In the genomic region with DNA sequence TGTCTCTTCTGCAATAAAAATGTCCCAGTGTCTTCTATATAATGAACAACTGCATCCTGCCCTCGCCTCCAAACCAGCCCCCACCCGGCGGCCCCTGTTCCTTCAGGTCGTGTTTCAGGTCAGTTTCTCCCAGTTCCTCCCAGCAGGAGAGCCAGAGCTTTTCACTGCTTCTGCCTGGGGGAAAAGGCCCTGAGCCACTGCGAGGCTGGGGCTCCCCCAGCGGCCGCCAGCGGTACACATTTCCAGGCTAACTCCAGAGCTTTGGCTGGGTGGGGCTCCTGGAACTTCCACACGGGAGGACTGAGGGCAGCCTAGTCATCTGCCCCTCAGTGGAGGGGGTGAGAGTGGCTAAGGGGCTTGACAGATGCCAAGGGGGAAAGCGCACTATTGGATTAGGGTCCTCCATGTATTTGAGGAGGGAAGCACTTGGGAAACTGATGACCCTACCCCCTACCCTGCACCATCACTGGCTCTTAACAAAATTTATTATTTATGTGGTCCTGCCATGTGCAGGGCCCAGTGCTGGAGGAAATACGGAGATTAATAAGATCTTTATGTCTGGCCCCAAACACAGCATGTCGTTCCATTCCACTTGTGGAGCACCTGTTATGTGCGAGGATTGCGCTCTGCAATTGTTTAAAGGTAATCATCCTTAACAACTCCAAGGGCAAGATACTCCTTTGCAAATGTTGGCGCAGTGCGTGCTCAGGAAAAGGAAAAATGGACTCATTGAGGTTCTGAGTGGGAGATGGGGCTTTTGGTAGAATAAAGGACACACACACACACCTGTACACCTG, we compare ENCODE assay signal across 8 cellular contexts. TPM values are rescaled to one million over a fixed set of nuclear protein-coding genes. Genes with fewer than 3 reads are reported as not detected.
DNase-seq lines count a peak whose midpoint lies in the region; ATAC-seq, FAIRE-seq and TF ChIP-seq lines count a peak whose summit lies in the region.

No MANE protein-coding gene starts in this region.

- H3K27ac ChIP-seq in K562 (ENCODE audit: extremely low read depth, low read depth, low read length), result no peak overlapping the region

- TF ChIP-seq EP300 in K562 (IDR thresholded peaks at IDR 0.05; ENCODE audit: low read length), result no peak

- no TSS peak for BruUV-seq in K562 (replicated peaks; lab: Mats Ljungman, UMichigan)

- H2AFZ ChIP-seq in K562 (ENCODE audit: low read depth, low read length), result no peak overlapping the region

- in situ Hi-C loops in K562 (cut with MboI), result no loop called here

- H3K4me1 ChIP-seq in K562 (replicated peaks in 1 of 2; ENCODE audit: control insufficient read depth in 2 of 2, insufficient read depth in 2 of 2, low read length in 2 of 2), result peaks cover 2 to 14% of the 10 kb centered on the region in 2 experiments; a peak in 3 of 5 replicates

- no peaks in the 10 kb centered on the region for H3K9me3 ChIP-seq in K562 (replicated peaks; ENCODE audit: control insufficient read depth, insufficient read depth, low read depth, low read length)

- CTCF ChIA-PET in K562 (lab: Yijun Ruan, JAX; ENCODE audit: low intra/inter-chr PET ratio), result interaction anchor here (1.2 kb wide), 1 partner anchor 25 kb away, joined by 3 read pairs; no protein-coding TSS in a partner anchor

- ATAC-seq in GM21447 (IDR thresholded peaks at IDR 0.05; ENCODE audit: unreplicated experiment) (peak; percentile 90), K562 (peak; percentile 98), GM18517 (IDR thresholded peaks at IDR 0.05; ENCODE audit: unreplicated experiment) (no peak)

- 15% methylated on average over 16 of the region's 16 CpGs for WGBS in K562 (ENCODE audit: insufficient coverage, low coverage, missing lambda C conversion rate)

- peaks cover 8 to 22% of the 10 kb centered on the region in 2 experiments; a peak in 3 of 5 replicates for H3K27me3 ChIP-seq in K562 (ENCODE audit: control insufficient read depth in 2 of 2, insufficient read depth in 2 of 2, low read length in 2 of 2)

- H3K36me3 ChIP-seq in K562 (ENCODE audit: control insufficient read depth, insufficient read depth, low read length), result no peaks in the 10 kb centered on the region

- intact Hi-C loops in K562 (cut with micrococcal nuclease), result loop anchor here (1.0 kb wide), 1 partner anchor 25 kb away; no protein-coding TSS in a partner anchor

- H4K20me1 ChIP-seq in K562 (replicated peaks; ENCODE audit: control insufficient read depth, insufficient read depth, low read length), result no peaks in the 10 kb centered on the region

- no peak for TF ChIP-seq POLR2A in K562 (conservative IDR thresholded peaks at IDR 0.05)

- H3K4me2 ChIP-seq in K562 (ENCODE audit: insufficient read depth, low read length), result no peak overlapping the region

- FAIRE-seq in K562 (lab: Jason Lieb, UNC), result peak; percentile 86

- peak; percentile 48 for DNase-seq in DMS153 treated with DMSO at 0.1 percent for 48 hours (lab: John Stamatoyannopoulos, UW; ENCODE audit: unreplicated experiment)
- peak; percentile 47 for DNase-seq in LHCN-M2 (ENCODE audit: low read depth)
- peak; percentile 61 for DNase-seq in RPMI8226
- DNase-seq in K562 (ENCODE audit: extremely low read depth in 1 of 4, low spot score in 3 of 4), result peak; percentile 79 to 87 (median 86)
- peak; percentile 93 for DNase-seq in iPS-NIHi11 (ENCODE audit: low spot score)
- DNase-seq in stimulated activated CD4-positive, alpha-beta T cell treated with anti-CD3 and anti-CD28 coated beads, Interleukin-15, amount 100 ng/mL, for 24 hours, result peak; percentile 61

- H3K79me2 ChIP-seq in K562 (ENCODE audit: control insufficient read depth, insufficient read depth, low read length), result no peaks in the 10 kb centered on the region

- H3K4me3 ChIP-seq in K562, result no peak overlapping the region

- TF ChIP-seq CTCF in K562 (IDR thresholded peaks at IDR 0.05 in 2 of 3, conservative IDR thresholded peaks at IDR 0.05 in 1 of 3; ENCODE audit: insufficient read depth in 2 of 3, low read depth in 1 of 3, low read length in 3 of 3), result peak; percentile 93 to 97 (median 96)

- POLR2A ChIA-PET in K562 (lab: Yijun Ruan, JAX), result interaction anchor here (0.6 to 1.6 kb wide), 10 partner anchors 8 to 952 kb away, joined by 3 to 5 read pairs (median 3); no protein-coding TSS in a partner anchor

- H3K9me1 ChIP-seq in K562 (ENCODE audit: control insufficient read depth, insufficient read depth, low read length), result no peaks in the 10 kb centered on the region

- no peak overlapping the region for H3K9ac ChIP-seq in K562 (ENCODE audit: insufficient read depth in 1 of 2, low read depth in 2 of 2, low read length in 2 of 2)

- TF ChIP-seq RAD21 in K562 (CRISPR knock-in tag; conservative IDR thresholded peaks at IDR 0.05 in 1 of 2, IDR thresholded peaks at IDR 0.05 in 1 of 2), result peak; percentile 73 to 76

TF ChIP-seq in K562, 482 proteins besides CTCF, POLR2A, EP300 and RAD21 (continues in another document):
- TF ChIP-seq SOX6 (IDR thresholded peaks at IDR 0.05), result peak; percentile 14; the same call in 1 of the 2 replicates
- TF ChIP-seq RCOR1 (IDR thresholded peaks at IDR 0.05; ENCODE audit: borderline replicate concordance in 1 of 2, low read depth in 2 of 2, low read length in 2 of 2), result peak in 1 of 2 experiments; percentile 55; a peak in 1 of 4 replicates
- peak; percentile 48; the same call in 1 of the 2 replicates for TF ChIP-seq CC2D1A (IDR thresholded peaks at IDR 0.05)
- TF ChIP-seq MTA3 (IDR thresholded peaks at IDR 0.05; ENCODE audit: borderline replicate concordance), result 0 out of 2 replicates have a peak, but pooled peaks have one; percentile 38
- TF ChIP-seq CBFB (CRISPR knock-in tag; IDR thresholded peaks at IDR 0.05), result no peak
- peak; percentile 19; the same call in 1 of the 2 replicates for TF ChIP-seq ZNF263 (CRISPR knock-in tag; IDR thresholded peaks at IDR 0.05; ENCODE audit: borderline replicate concordance)

RNA-seq across cellular contexts. Expression of gene CYS1, which starts 17.3 kb away (rescaled TPM):
- total RNA-seq in LHCN-M2 (2014; rRNA removed) (0.13 TPM in 1 of 2 replicates, not detected in the other), K562 (2014; rRNA removed) (not detected in 2 replicates), K562 (2014; rRNA removed; fragmentation: Illumina TruSeq; extraction: Trizol) (not detected in 2 replicates), K562 (2015; rRNA removed; fragmentation: Illumina TruSeq; extraction: Trizol) (not detected in 2 replicates), K562 (2021) (0.11 TPM in 1 of 2 replicates, not detected in the other)
- 0.35 TPM for polyA plus RNA-seq in LHCN-M2 (2012)
- not detected in 2 replicates for total RNA-seq in K562 (2011; cell fraction: chromatin; rRNA removed; ENCODE audit: low replicate concordance)
- total RNA-seq in K562 (2011; cell fraction: nucleolus; rRNA removed), result not detected in 2 replicates
- not detected in 2 replicates for total RNA-seq in K562 (2011; cell fraction: nucleoplasm; rRNA removed)
- polyA plus RNA-seq in K562 (2011; rRNA removed) (not detected in 2 replicates), K562 (2014; fragmentation: Illumina TruSeq; extraction: Trizol) (not detected in 2 replicates), K562 (2014; fragmentation: Nextera tagmentation; extraction: Ambion mirVana) (not detected), K562 (2014; rRNA removed) (0.13 TPM in 1 of 2 replicates, not detected in the other)
- not detected in 2 replicates for polyA plus RNA-seq in K562 (2011; cell fraction: cytosol; rRNA removed)
- not detected in 2 replicates for polyA plus RNA-seq in K562 (2011; cell fraction: nucleus; rRNA removed)
- not detected in 2 replicates for polyA plus RNA-seq in K562 (2012)
- polyA minus RNA-seq in K562 (2011; rRNA and poly(A)+ RNA removed), result not detected in 2 replicates
- polyA minus RNA-seq in K562 (2011; cell fraction: cytosol; rRNA and poly(A)+ RNA removed), result not detected in 2 replicates
- polyA minus RNA-seq in K562 (2011; cell fraction: nucleus; rRNA and poly(A)+ RNA removed), result not detected in 2 replicates

RNA-seq across cellular contexts. Expression of gene RRM2, which starts 25.0 kb away (rescaled TPM):
- total RNA-seq in LHCN-M2 (2014; rRNA removed), result 162 and 187 TPM in 2 replicates
- 93.5 TPM for polyA plus RNA-seq in LHCN-M2 (2012)
- total RNA-seq in K562 (2011; cell fraction: chromatin; rRNA removed; ENCODE audit: low replicate concordance), result 177 and 207 TPM in 2 replicates
- 94.9 and 117 TPM in 2 replicates for total RNA-seq in K562 (2011; cell fraction: nucleolus; rRNA removed)
- total RNA-seq in K562 (2011; cell fraction: nucleoplasm; rRNA removed), result 132 and 215 TPM in 2 replicates
- total RNA-seq in K562 (2014; rRNA removed), result 241 and 276 TPM in 2 replicates
- total RNA-seq in K562 (2014; rRNA removed; fragmentation: Illumina TruSeq; extraction: Trizol), result 128 and 148 TPM in 2 replicates
- 109 and 112 TPM in 2 replicates for total RNA-seq in K562 (2015; rRNA removed; fragmentation: Illumina TruSeq; extraction: Trizol)
- 244 and 253 TPM in 2 replicates for total RNA-seq in K562 (2021)
- polyA plus RNA-seq in K562 (2011; rRNA removed), result 76.7 and 81.3 TPM in 2 replicates
- polyA plus RNA-seq in K562 (2011; cell fraction: cytosol; rRNA removed), result 37.8 and 162 TPM in 2 replicates
- 55.5 and 78.0 TPM in 2 replicates for polyA plus RNA-seq in K562 (2011; cell fraction: nucleus; rRNA removed)
- 138 and 149 TPM in 2 replicates for polyA plus RNA-seq in K562 (2012)
- 155 and 157 TPM in 2 replicates for polyA plus RNA-seq in K562 (2014; fragmentation: Illumina TruSeq; extraction: Trizol)
- 10 to 100 TPM; 50.1 to 50.7 TPM for polyA plus RNA-seq in K562 (2014; fragmentation: Nextera tagmentation; extraction: Ambion mirVana)
- 161 and 210 TPM in 2 replicates for polyA plus RNA-seq in K562 (2014; rRNA removed)
- polyA minus RNA-seq in K562 (2011; rRNA and poly(A)+ RNA removed), result 142 and 163 TPM in 2 replicates
- 82.7 and 91.7 TPM in 2 replicates for polyA minus RNA-seq in K562 (2011; cell fraction: cytosol; rRNA and poly(A)+ RNA removed)
- 107 and 116 TPM in 2 replicates for polyA minus RNA-seq in K562 (2011; cell fraction: nucleus; rRNA and poly(A)+ RNA removed)

RNA-seq across cellular contexts. Expression of gene KLF11, which starts 54.2 kb away (rescaled TPM):
- total RNA-seq in LHCN-M2 (2014; rRNA removed) (3.1 and 3.3 TPM in 2 replicates), K562 (2014; rRNA removed) (5.6 and 8.7 TPM in 2 replicates), K562 (2014; rRNA removed; fragmentation: Illumina TruSeq; extraction: Trizol) (6.1 and 6.5 TPM in 2 replicates), K562 (2015; rRNA removed; fragmentation: Illumina TruSeq; extraction: Trizol) (6.7 and 7.1 TPM in 2 replicates), K562 (2021) (13.1 and 13.4 TPM in 2 replicates)
- polyA plus RNA-seq in LHCN-M2 (2012), result 3.7 TPM
- 14.2 and 14.4 TPM in 2 replicates for total RNA-seq in K562 (2011; cell fraction: chromatin; rRNA removed; ENCODE audit: low replicate concordance)
- total RNA-seq in K562 (2011; cell fraction: nucleolus; rRNA removed), result 11.3 and 12.0 TPM in 2 replicates
- total RNA-seq in K562 (2011; cell fraction: nucleoplasm; rRNA removed), result 14.4 and 15.9 TPM in 2 replicates
- polyA plus RNA-seq in K562 (2011; rRNA removed) (11.4 and 19.6 TPM in 2 replicates), K562 (2014; fragmentation: Illumina TruSeq; extraction: Trizol) (10.7 and 10.8 TPM in 2 replicates), K562 (2014; fragmentation: Nextera tagmentation; extraction: Ambion mirVana) (1 to 10 TPM; 2.1 to 3.0 TPM), K562 (2014; rRNA removed) (6.2 and 6.5 TPM in 2 replicates)
- 7.0 and 9.5 TPM in 2 replicates for polyA plus RNA-seq in K562 (2011; cell fraction: cytosol; rRNA removed)
- 12.5 and 13.4 TPM in 2 replicates for polyA plus RNA-seq in K562 (2011; cell fraction: nucleus; rRNA removed)
- polyA plus RNA-seq in K562 (2012), result 5.1 and 7.4 TPM in 2 replicates
- 11.9 and 14.6 TPM in 2 replicates for polyA minus RNA-seq in K562 (2011; rRNA and poly(A)+ RNA removed)
- polyA minus RNA-seq in K562 (2011; cell fraction: cytosol; rRNA and poly(A)+ RNA removed), result 7.5 and 8.1 TPM in 2 replicates
- polyA minus RNA-seq in K562 (2011; cell fraction: nucleus; rRNA and poly(A)+ RNA removed), result 4.7 and 8.6 TPM in 2 replicates
